Comparison of ENCODE assay signal across 8 cellular contexts in the genomic region with DNA sequence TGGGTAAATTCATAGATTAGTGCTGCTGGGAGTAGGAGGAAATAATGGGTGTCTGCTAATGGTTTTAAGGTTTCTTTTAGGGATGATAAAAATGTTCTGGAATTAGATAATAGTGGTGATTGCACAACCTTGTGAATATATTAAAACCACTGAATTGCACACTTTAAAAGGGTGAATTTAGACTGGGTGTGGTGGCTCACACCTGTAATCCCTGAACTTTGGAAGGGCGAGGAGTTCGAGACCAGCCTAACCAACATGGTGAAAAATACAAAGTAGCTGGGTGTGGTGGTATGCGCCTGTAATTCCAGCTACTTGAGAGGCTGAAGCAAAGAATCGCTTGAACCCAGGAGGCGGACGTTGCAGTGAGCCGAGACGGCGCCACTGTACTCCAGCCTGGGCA. TPM values are rescaled to one million over a fixed set of nuclear protein-coding genes. Genes with fewer than 3 reads are reported as not detected.
DNase-seq lines count a peak whose midpoint lies in the region; ATAC-seq and TF ChIP-seq lines count a peak whose summit lies in the region.

No MANE protein-coding gene starts in this region.

- H3K4me3 ChIP-seq in BLaER1 treated with 17β-estradiol and CSF1 and Interleukin-3, amounts not matched to agents 10 nM and 100 nM: peak overlapping the region; percentile 60 to 87 (median 78)
- H3K4me3 ChIP-seq in MG63 (peak overlapping the region; percentile 76), dorsolateral prefrontal cortex (peak overlapping the region in 54 of 59 donors; percentile 58 to 99 (median 87))

- H3K36me3 Mint-ChIP-seq in natural killer cell: no peaks in the 10 kb centered on the region

- H3K9me3 Mint-ChIP-seq in natural killer cell: no peaks in the 10 kb centered on the region

- no peaks in the 10 kb centered on the region for H3K27me3 Mint-ChIP-seq in natural killer cell (ENCODE audit: low read depth in 2 of 2)

- H4K20me1 ChIP-seq in BLaER1 treated with 17β-estradiol and CSF1 and Interleukin-3, amounts not matched to agents 10 nM and 100 nM: peaks cover 0 to 5% (median 0%) of the 10 kb centered on the region in 11 experiments; a peak in 1 of 22 replicates

- peaks cover 8 to 18% (median 10%) of the 10 kb centered on the region in 11 experiments; a peak in 21 of 22 replicates for H3K36me3 ChIP-seq in BLaER1 treated with 17β-estradiol and CSF1 and Interleukin-3, amounts not matched to agents 10 nM and 100 nM
- H3K36me3 ChIP-seq in MG63: peaks cover 8% of the 10 kb centered on the region

- peak overlapping the region; percentile 83 for H3K4me3 Mint-ChIP-seq in natural killer cell

- H3K4me1 Mint-ChIP-seq in natural killer cell: peaks cover 26 to 37% of the 10 kb centered on the region in 2 donors

- no peaks in the 10 kb centered on the region for H3K9me3 ChIP-seq in BLaER1 treated with 17β-estradiol and CSF1 and Interleukin-3, amounts not matched to agents 10 nM and 100 nM (replicated peaks in 1 of 11)
- H3K9me3 ChIP-seq in MG63: no peaks in the 10 kb centered on the region

- DNase-seq in MG63 (no peak), dorsolateral prefrontal cortex (no peak), natural killer cell (no peak), DMS53 (lab: John Stamatoyannopoulos, UW) (no peak), NCI-H2227 treated with DMSO at 0.1 percent for 48 hours (lab: John Stamatoyannopoulos, UW) (no peak), DMS53 treated with DMSO at 0.1 percent for 48 hours (lab: John Stamatoyannopoulos, UW; ENCODE audit: unreplicated experiment) (no peak)

- ATAC-seq in natural killer cell: no peak
- no peak for ATAC-seq in GM18907 (IDR thresholded peaks at IDR 0.05; ENCODE audit: unreplicated experiment)

- peaks cover 42 to 58% (median 51%) of the 10 kb centered on the region in 10 experiments for H3K4me1 ChIP-seq in BLaER1 treated with 17β-estradiol and CSF1 and Interleukin-3, amounts not matched to agents 10 nM and 100 nM

- TF ChIP-seq CTCF in dorsolateral prefrontal cortex (IDR thresholded peaks at IDR 0.05 in 54 of 56, conservative IDR thresholded peaks at IDR 0.05 in 2 of 56; ENCODE audit: low read depth in 1 of 56, partially characterized antibody in 56 of 56): no peak
- no peak for TF ChIP-seq CTCF in natural killer cell (IDR thresholded peaks at IDR 0.05)

- H3K27ac Mint-ChIP-seq in natural killer cell: peak overlapping the region; percentile 43 to 97

- peak overlapping the region; percentile 78 to 93 (median 88); a peak in 21 of 22 replicates for H3K9ac ChIP-seq in BLaER1 treated with 17β-estradiol and CSF1 and Interleukin-3, amounts not matched to agents 10 nM and 100 nM

- peak overlapping the region; percentile 68 to 96 (median 88) for H3K4me2 ChIP-seq in BLaER1 treated with 17β-estradiol and CSF1 and Interleukin-3, amounts not matched to agents 10 nM and 100 nM

- intact Hi-C loops in dorsolateral prefrontal cortex (cut with DNase I) (loop anchor here (2.0 to 5.0 kb wide), 7 partner anchors 131 to 647 kb away; a partner anchor contains a TSS), natural killer cell (cut with micrococcal nuclease) (loop anchor here (2.0 to 5.0 kb wide), 5 partner anchors 43 to 386 kb away; a partner anchor contains a TSS)

- peak overlapping the region; percentile 73 to 94 (median 89); a peak in 20 of 22 replicates for H3K27ac ChIP-seq in BLaER1 treated with 17β-estradiol and CSF1 and Interleukin-3, amounts not matched to agents 10 nM and 100 nM
- peak overlapping the region in 5 of 59 donors; percentile 93 to 94 (median 94) for H3K27ac ChIP-seq in dorsolateral prefrontal cortex

- no peaks in the 10 kb centered on the region for H3K27me3 ChIP-seq in BLaER1 treated with 17β-estradiol and CSF1 and Interleukin-3, amounts not matched to agents 10 nM and 100 nM
- H3K27me3 ChIP-seq in MG63 (no peaks in the 10 kb centered on the region), dorsolateral prefrontal cortex (no peaks in the 10 kb centered on the region)

RNA-seq across cellular contexts. Expression of a gene that starts 1.3 kb away (rescaled TPM):
- 1.9 and 7.3 TPM in 2 replicates for total RNA-seq in MG63 (2014; rRNA removed; shearing (Covaris generic); ENCODE audit: low replicate concordance)
- total RNA-seq in dorsolateral prefrontal cortex: 10 to 100 TPM; 14.4 to 71.1 (median 31.1) TPM
- 10 to 100 TPM in 2 of 3 donors, 1 to 10 TPM in 1; 9.4 to 15.5 (median 13.7) TPM for total RNA-seq in natural killer cell

RNA-seq across cellular contexts. Expression of a gene that starts 42.8 kb away (rescaled TPM):
- total RNA-seq in MG63 (2014; rRNA removed; shearing (Covaris generic); ENCODE audit: low replicate concordance): 14.6 and 24.4 TPM in 2 replicates
- total RNA-seq in dorsolateral prefrontal cortex: 100 to 1,000 TPM in 20 of 120 experiments, 10 to 100 TPM in 100; 50.9 to 130 (median 83.8) TPM
- total RNA-seq in natural killer cell: 10 to 100 TPM; 43.5 to 54.0 (median 44.9) TPM
